Comparison of ENCODE assay signal across 19 cellular contexts in genomic region chr2:162607915-162608314, GRCh38.
DNase-seq lines count a peak whose midpoint lies in the region; ATAC-seq, FAIRE-seq and TF ChIP-seq lines count a peak whose summit lies in the region.
"Had no signal": no experiment of that assay in that cellular context is flagged by ENCODE, and none has a peak within 500 bp of the region (broad histone marks: within the 10 kb centered on the region; RNA-seq: fewer than 3 reads in every experiment).

No MANE protein-coding gene starts in this region.

- no peaks in the 10 kb centered on the region for H3K36me3 Mint-ChIP-seq in WTC11
- H3K36me3 Mint-ChIP-seq: CD4-positive, alpha-beta memory T cell had no signal

- H3K27ac Mint-ChIP-seq in WTC11: no peak overlapping the region
- H3K27ac Mint-ChIP-seq: CD4-positive, alpha-beta memory T cell had no signal

- TF ChIP-seq POLR2A in right lobe of liver (IDR thresholded peaks at IDR 0.05): no peak

- H3K4me1 ChIP-seq in right lobe of liver: peaks cover 0 to 7% (median 0%) of the 10 kb centered on the region in 4 donors
- H3K4me1 ChIP-seq in small intestine (ENCODE audit: control insufficient read depth in 2 of 2, insufficient read depth in 1 of 2, low read depth in 1 of 2, low read length in 1 of 2): no peaks in the 10 kb centered on the region
- H3K4me1 ChIP-seq: BLaER1 had no signal

- DNase-seq in HuH-7 (ENCODE audit: low spot score): peak; percentile 24
- DNase-seq in WTC11 (ENCODE audit: low spot score): no peak
- no peak for DNase-seq in right lobe of liver
- DNase-seq in small intestine: peak; percentile 4
- DNase-seq in activated CD4-positive, alpha-beta T cell treated with anti-CD3 and anti-CD28 coated beads, Interleukin-2, amount 50 U/mL, for 1 hour: no peak
- DNase-seq: CD4-positive, alpha-beta memory T cell; DMS79; NCI-H1417 treated with DMSO at 0.1 percent for 48 hours; NCI-H187 treated with DMSO at 0.1 percent for 48 hours; NCI-H2171; NCI-H748 treated with DMSO at 0.1 percent for 48 hours; NK-92 treated with Interleukin-12 subunit alpha and Interleukin-12 subunit beta, amount 100 ng/mL, for 24 hours; SW 1271 had no signal

- ATAC-seq in WTC11: no peak
- peak; percentile 99 to 100 (median 100) for ATAC-seq in right lobe of liver
- ATAC-seq in GM18873 (IDR thresholded peaks at IDR 0.05; ENCODE audit: low FRiP score, unreplicated experiment): no peak
- no peak for ATAC-seq in GM18870 (IDR thresholded peaks at IDR 0.05; ENCODE audit: unreplicated experiment)
- ATAC-seq: HCT116, Right ventricle myocardium inferior had no signal

- H3K4me3 ChIP-seq in right lobe of liver: no peak overlapping the region
- H3K4me3 ChIP-seq in small intestine (ENCODE audit: low read depth in 1 of 2, low read length in 2 of 2): no peak overlapping the region
- H3K4me3 ChIP-seq: BLaER1 had no signal

- peak overlapping the region in 2 of 3 donors; percentile 29 to 69 for H3K27ac ChIP-seq in right lobe of liver
- no peak overlapping the region for H3K27ac ChIP-seq in small intestine (ENCODE audit: low read depth in 1 of 2, low read length in 1 of 2)
- H3K27ac ChIP-seq: BLaER1 had no signal

- FAIRE-seq in small intestine (lab: Jason Lieb, UNC): no peak
- FAIRE-seq: HTR-8/SVneo had no signal

- CTCF ChIA-PET in WTC11 (lab: Charles Lee): no interaction called here

- H3K36me3 ChIP-seq in right lobe of liver (no peaks in the 10 kb centered on the region), small intestine (ENCODE audit: control insufficient read depth in 2 of 2, insufficient read depth in 2 of 2, low read length in 2 of 2) (no peaks in the 10 kb centered on the region)
- H3K36me3 ChIP-seq: BLaER1 had no signal

- no peak overlapping the region for H3K4me3 Mint-ChIP-seq in WTC11
- H3K4me3 Mint-ChIP-seq: CD4-positive, alpha-beta memory T cell had no signal

- H3K9me3 ChIP-seq in right lobe of liver (no peaks in the 10 kb centered on the region), small intestine (ENCODE audit: control insufficient read depth, low read depth) (no peaks in the 10 kb centered on the region)
- H3K9me3 ChIP-seq: BLaER1 had no signal

- no peaks in the 10 kb centered on the region for H3K9me3 Mint-ChIP-seq in WTC11

- no peaks in the 10 kb centered on the region for H3K27me3 ChIP-seq in right lobe of liver
- H3K27me3 ChIP-seq in small intestine (ENCODE audit: control insufficient read depth in 2 of 2, insufficient read depth in 2 of 2, low read length in 2 of 2): no peaks in the 10 kb centered on the region
- H3K27me3 ChIP-seq: BLaER1 had no signal

- TF ChIP-seq CTCF in WTC11 (IDR thresholded peaks at IDR 0.05) (no peak), right lobe of liver (IDR thresholded peaks at IDR 0.05) (no peak)

- H3K4me1 Mint-ChIP-seq in WTC11: peaks cover 19% of the 10 kb centered on the region
- H3K4me1 Mint-ChIP-seq: CD4-positive, alpha-beta memory T cell had no signal

- 29% methylated on average over 5 of the region's 5 CpGs for WGBS in right lobe of liver (ENCODE audit: insufficient coverage, low coverage, low lambda C conversion rate, missing lambda C conversion rate)
- WGBS in small intestine, 3 donors: 41 to 60% (median 49%) methylated on average over 5 of the region's 5 CpGs

- POLR2A ChIA-PET in WTC11 (lab: Charles Lee): interaction anchor here (0.7 kb wide), 1 partner anchor 17 kb away, joined by 3 read pairs; no protein-coding TSS in a partner anchor

- no peaks in the 10 kb centered on the region for H3K27me3 Mint-ChIP-seq in WTC11 (ENCODE audit: low read depth)
- H3K27me3 Mint-ChIP-seq: CD4-positive, alpha-beta memory T cell had no signal

- intact Hi-C loops in right lobe of liver (cut with DNase I): no loop called here

TF ChIP-seq in WTC11, 78 proteins besides CTCF, POLR2A, EP300 and RAD21:
- no peak for TF ChIP-seq ATF6 (CRISPR knock-in tag; IDR thresholded peaks at IDR 0.05)
- TF ChIP-seq GABPB1 (CRISPR knock-in tag; IDR thresholded peaks at IDR 0.05): 0 out of 2 replicates have a peak, but pooled peaks have one; percentile 33

Comparison
In these comparisons a context has a peak if more than half of its experiments do, and no peak if none do; other contexts are left out.
1. DNase-seq: peak in HuH-7 (single experiment) and small intestine (single experiment); none in WTC11 (single experiment), right lobe of liver (0 of 3) and activated CD4-positive, alpha-beta T cell treated with anti-CD3 and anti-CD28 coated beads, Interleukin-2, amount 50 U/mL, for 1 hour (single experiment).
2. ATAC-seq: peak in right lobe of liver (4 of 4); none in WTC11 (single experiment), GM18873 (single experiment) and GM18870 (single experiment).
3. H3K27ac ChIP-seq: peak in right lobe of liver (2 of 3); none in small intestine (0 of 2).